1 cellular context compared by ENCODE assay signal in the genomic region with DNA sequence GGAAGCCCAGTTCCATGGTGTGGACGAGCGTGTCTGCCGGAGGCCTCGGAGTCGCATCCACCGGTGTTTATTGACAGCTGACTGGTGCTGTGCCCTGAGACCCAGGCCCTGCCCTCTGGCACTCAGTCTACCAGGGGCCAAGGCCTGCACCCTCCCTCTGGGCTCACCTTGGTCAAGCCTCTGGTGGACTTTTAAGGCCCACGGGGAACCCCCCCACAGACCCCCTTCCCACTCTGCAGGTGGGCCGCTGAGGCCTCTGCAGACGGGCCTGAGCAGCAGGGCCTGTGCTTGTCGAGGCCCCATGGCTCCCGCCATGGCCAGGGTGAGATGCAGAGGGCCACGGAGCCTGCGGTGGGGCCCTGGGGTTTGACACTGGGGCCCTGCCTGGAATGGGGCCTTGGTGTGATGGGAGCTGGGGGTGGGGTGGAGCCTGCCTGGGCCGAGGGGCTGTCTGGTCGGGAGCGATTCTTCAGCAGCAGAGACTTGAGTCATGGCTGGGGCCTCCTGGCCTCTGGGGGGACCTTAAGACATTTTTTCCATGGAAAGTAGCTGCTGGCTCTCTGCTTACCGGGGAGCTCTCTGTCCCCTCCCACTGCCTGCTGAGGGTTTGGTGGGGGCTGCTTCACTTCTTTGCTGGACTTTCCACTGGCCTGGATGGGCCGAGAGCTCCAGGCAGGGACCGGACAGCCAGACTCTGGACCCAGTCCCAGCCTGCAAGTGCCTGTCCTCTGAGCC.
TF ChIP-seq lines count a peak whose summit lies in the region.

No MANE protein-coding gene starts in this region.

TF ChIP-seq in HEK293, 187 proteins besides CTCF, POLR2A, EP300 and RAD21 (continued from another document):
- no peak for TF ChIP-seq PRDM10 (tag by site-specific recombination; IDR thresholded peaks at IDR 0.05)
- TF ChIP-seq, protein P1, sequence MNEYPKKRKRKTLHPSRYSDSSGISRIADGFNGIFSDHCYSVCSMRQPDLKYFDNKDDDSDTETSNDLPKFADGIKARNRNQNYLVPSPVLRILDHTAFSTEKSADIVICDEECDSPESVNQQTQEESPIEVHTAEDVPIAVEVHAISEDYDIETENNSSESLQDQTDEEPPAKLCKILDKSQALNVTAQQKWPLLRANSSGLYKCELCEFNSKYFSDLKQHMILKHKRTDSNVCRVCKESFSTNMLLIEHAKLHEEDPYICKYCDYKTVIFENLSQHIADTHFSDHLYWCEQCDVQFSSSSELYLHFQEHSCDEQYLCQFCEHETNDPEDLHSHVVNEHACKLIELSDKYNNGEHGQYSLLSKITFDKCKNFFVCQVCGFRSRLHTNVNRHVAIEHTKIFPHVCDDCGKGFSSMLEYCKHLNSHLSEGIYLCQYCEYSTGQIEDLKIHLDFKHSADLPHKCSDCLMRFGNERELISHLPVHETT (tag by site-specific recombination; IDR thresholded peaks at IDR 0.05), result no peak
